Comparison of ENCODE assay signal across 1 cellular context in genomic region chr17:42451270-42451669, GRCh38. TPM values are rescaled to one million over a fixed set of nuclear protein-coding genes. Genes with fewer than 3 reads are reported as not detected.
"Had no signal": no experiment of that assay in that cellular context is flagged by ENCODE, and none has a peak within 500 bp of the region (broad histone marks: within the 10 kb centered on the region; RNA-seq: fewer than 3 reads in every experiment).

No MANE protein-coding gene starts in this region.

RNA-seq across cellular contexts. Expression of gene CAVIN1, which starts 28.2 kb away (rescaled TPM):
- total RNA-seq: PC-3 had no signal
